In the genomic region with DNA sequence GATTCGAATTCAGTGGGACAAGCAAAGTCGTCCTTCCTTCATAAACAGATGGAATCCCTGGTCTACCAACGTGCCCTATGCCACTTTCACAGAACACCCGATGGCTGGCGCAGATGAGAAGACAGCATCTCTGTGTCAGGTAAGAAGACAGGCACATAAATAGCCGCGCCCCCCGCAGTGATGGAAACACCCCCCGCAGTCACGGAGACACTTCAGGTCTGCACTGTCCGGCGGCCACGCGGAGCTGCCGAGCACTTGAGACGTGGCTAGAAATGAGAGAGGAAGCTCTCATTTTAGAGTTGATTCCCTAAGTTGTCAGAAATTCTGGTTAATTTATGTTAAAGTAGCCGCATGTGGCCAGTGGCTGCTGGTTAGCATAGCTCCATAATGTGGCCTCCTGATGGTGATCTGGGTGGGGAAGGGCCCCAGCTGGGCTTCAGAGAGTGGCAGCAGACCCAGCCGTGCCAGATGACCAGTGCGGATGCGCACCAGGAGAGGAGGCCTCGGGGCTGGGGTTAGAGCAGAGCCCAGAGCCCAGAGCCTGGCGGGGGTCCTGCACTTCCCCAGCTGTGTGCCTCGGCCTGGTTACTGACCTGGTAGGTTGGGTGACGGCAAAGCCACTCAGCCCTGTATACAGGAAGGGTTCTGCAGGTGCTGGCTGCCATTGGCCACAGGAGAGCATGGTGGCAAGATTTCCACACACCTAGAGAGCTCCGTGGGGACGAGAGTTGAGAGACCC, we compare ENCODE assay signal across 33 cellular contexts. TPM values are rescaled to one million over a fixed set of nuclear protein-coding genes. Genes with fewer than 3 reads are reported as not detected.
"Had no signal": no experiment of that assay in that cellular context is flagged by ENCODE, and none has a peak within 500 bp of the region (broad histone marks: within the 10 kb centered on the region; RNA-seq: fewer than 3 reads in every experiment).

No MANE protein-coding gene starts in this region.

- H3K36me3 ChIP-seq: uterus had no signal

- DNase-seq: activated CD4-positive, alpha-beta memory T cell treated with anti-CD3 and anti-CD28 coated beads for 36 hours; activated CD4-positive, alpha-beta T cell treated with anti-CD3 and anti-CD28 coated beads, Interleukin-2, amount 10 ng/mL, durations not matched to agents 24 days and 14 days; activated CD4-positive, CD25-positive, alpha-beta regulatory T cell treated with anti-CD3 and anti-CD28 coated beads, Interleukin-2, amount 50 U/mL, for 72 hours; activated CD8-positive, alpha-beta memory T cell treated with anti-CD3 and anti-CD28 coated beads, Interleukin-2, amount 50 U/mL, for 4 hours; activated effector memory CD4-positive, alpha-beta T cell treated with anti-CD3 and anti-CD28 coated beads, Interleukin-2, amount 50 U/mL, for 16 hours; activated naive CD4-positive, alpha-beta T cell treated with anti-CD3 and anti-CD28 coated beads for 36 hours; activated naive CD8-positive, alpha-beta T cell treated with anti-CD3 and anti-CD28 coated beads for 36 hours; activated T-cell treated with anti-CD3 and anti-CD28 coated beads, Interleukin-2, amount 50 U/mL, for 1 hour; adrenal gland; aorta; body of pancreas; cerebellar nuclear complex; cortex of kidney; effector memory CD8-positive, alpha-beta T cell; erythroblast; gastrocnemius medialis; hippocampal formation; nephron progenitor cell; retina; stimulated activated CD4-positive, alpha-beta T cell treated with anti-CD3 and anti-CD28 coated beads, Interleukin-15, amount 100 ng/mL, for 24 hours; stimulated activated CD4-positive, alpha-beta T cell treated with anti-CD3 and anti-CD28 coated beads, Interleukin-2, amount 100 ng/mL, for 24 hours; stimulated activated naive B cell treated with anti-CD40 and anti-IgM and Interleukin-4, amounts not matched to agents 10 μg/mL and 1 μg/mL and 100 μg/mL, for 72 hours; stomach; T-helper 2 cell; uterus had no signal

- H3K4me3 ChIP-seq: adrenal gland, body of pancreas, gastrocnemius medialis, lung, pancreas, prostate gland, smooth muscle cell, stomach, suprapubic skin, tibial nerve, uterus had no signal

- H3K27ac ChIP-seq: adrenal gland, body of pancreas, gastrocnemius medialis, pancreas, prostate gland, stomach, suprapubic skin, tibial nerve, uterus had no signal

- H3K27me3 ChIP-seq: adrenal gland, body of pancreas, gastrocnemius medialis, pancreas, stomach, suprapubic skin, tibial nerve, uterus had no signal

- H3K27me3 Mint-ChIP-seq: activated CD4-positive, alpha-beta memory T cell treated with anti-CD3 and anti-CD28 coated beads for 36 hours; activated naive CD8-positive, alpha-beta T cell treated with anti-CD3 and anti-CD28 coated beads for 36 hours; effector memory CD8-positive, alpha-beta T cell; stimulated activated naive B cell treated with anti-CD40 and anti-IgM and Interleukin-4, amounts not matched to agents 10 μg/mL and 1 μg/mL and 100 μg/mL, for 72 hours had no signal

- H3K27ac Mint-ChIP-seq: activated CD4-positive, alpha-beta memory T cell treated with anti-CD3 and anti-CD28 coated beads for 36 hours; activated CD4-positive, alpha-beta T cell treated with anti-CD3 and anti-CD28 coated beads, Interleukin-2, amount 10 ng/mL, durations not matched to agents 24 days and 14 days; activated naive CD4-positive, alpha-beta T cell treated with anti-CD3 and anti-CD28 coated beads for 36 hours; activated naive CD8-positive, alpha-beta T cell treated with anti-CD3 and anti-CD28 coated beads for 36 hours; activated T-helper 1 cell treated with anti-CD3 and anti-CD28 coated beads, Interleukin-12 subunit alpha, Interleukin-12 subunit beta, Interleukin-2, Interleukin-4 antibody, amounts not matched to agents 30 ng/mL and 10 ng/mL and 1 ng/mL, durations not matched to agents 14 hours and 24 hours and 36 hours; nephron progenitor cell; stimulated activated naive B cell treated with anti-CD40 and anti-IgM and Interleukin-4, amounts not matched to agents 10 μg/mL and 1 μg/mL and 100 μg/mL, for 72 hours had no signal

- H3K36me3 Mint-ChIP-seq: activated CD4-positive, alpha-beta memory T cell treated with anti-CD3 and anti-CD28 coated beads for 36 hours; activated naive CD8-positive, alpha-beta T cell treated with anti-CD3 and anti-CD28 coated beads for 36 hours had no signal

- H3K4me3 Mint-ChIP-seq: activated CD4-positive, alpha-beta memory T cell treated with anti-CD3 and anti-CD28 coated beads for 36 hours; activated CD4-positive, alpha-beta T cell treated with anti-CD3 and anti-CD28 coated beads, Interleukin-2, amount 10 ng/mL, durations not matched to agents 24 days and 14 days; activated naive CD4-positive, alpha-beta T cell treated with anti-CD3 and anti-CD28 coated beads for 36 hours; activated naive CD8-positive, alpha-beta T cell treated with anti-CD3 and anti-CD28 coated beads for 36 hours; activated T-helper 1 cell treated with anti-CD3 and anti-CD28 coated beads, Interleukin-12 subunit alpha, Interleukin-12 subunit beta, Interleukin-2, Interleukin-4 antibody, amounts not matched to agents 30 ng/mL and 10 ng/mL and 1 ng/mL, durations not matched to agents 14 hours and 24 hours and 36 hours; effector memory CD8-positive, alpha-beta T cell; nephron progenitor cell; stimulated activated naive B cell treated with anti-CD40 and anti-IgM and Interleukin-4, amounts not matched to agents 10 μg/mL and 1 μg/mL and 100 μg/mL, for 72 hours had no signal

- ATAC-seq: body of pancreas; effector memory CD8-positive, alpha-beta T cell; gastrocnemius medialis; pancreas; stimulated activated naive B cell treated with anti-CD40 and anti-IgM and Interleukin-4, amounts not matched to agents 10 μg/mL and 1 μg/mL and 100 μg/mL, for 72 hours had no signal

- H3K9me3 ChIP-seq: adrenal gland, body of pancreas, gastrocnemius medialis, pancreas, prostate gland, stomach, suprapubic skin, tibial nerve, uterus had no signal

- H3K9me3 Mint-ChIP-seq: activated CD4-positive, alpha-beta memory T cell treated with anti-CD3 and anti-CD28 coated beads for 36 hours; activated CD4-positive, alpha-beta T cell treated with anti-CD3 and anti-CD28 coated beads, Interleukin-2, amount 10 ng/mL, durations not matched to agents 24 days and 14 days; activated naive CD4-positive, alpha-beta T cell treated with anti-CD3 and anti-CD28 coated beads for 36 hours; activated naive CD8-positive, alpha-beta T cell treated with anti-CD3 and anti-CD28 coated beads for 36 hours; activated T-helper 1 cell treated with anti-CD3 and anti-CD28 coated beads, Interleukin-12 subunit alpha, Interleukin-12 subunit beta, Interleukin-2, Interleukin-4 antibody, amounts not matched to agents 30 ng/mL and 10 ng/mL and 1 ng/mL, durations not matched to agents 14 hours and 24 hours and 36 hours; effector memory CD8-positive, alpha-beta T cell; nephron progenitor cell; stimulated activated naive B cell treated with anti-CD40 and anti-IgM and Interleukin-4, amounts not matched to agents 10 μg/mL and 1 μg/mL and 100 μg/mL, for 72 hours had no signal

RNA-seq across cellular contexts. Expression of a gene that starts 24.6 kb away (rescaled TPM):
- total RNA-seq: mononuclear cell had no signal
